In genomic region chr13:75968103-75968838, GRCh38 we compare ENCODE assay signal across 22 cellular contexts.
DNase-seq lines count a peak whose midpoint lies in the region; ATAC-seq and TF ChIP-seq lines count a peak whose summit lies in the region.
"Had no signal": no experiment of that assay in that cellular context is flagged by ENCODE, and none has a peak within 500 bp of the region (broad histone marks: within the 10 kb centered on the region; RNA-seq: fewer than 3 reads in every experiment).

No MANE protein-coding gene starts in this region.

- no peak overlapping the region for H2AK5ac ChIP-seq in IMR-90 (ENCODE audit: low read depth, low read length)

- H3K18ac ChIP-seq in IMR-90 (ENCODE audit: low read depth, low read length), result no peak overlapping the region

- H3K27me3 ChIP-seq in IMR-90 (ENCODE audit: control insufficient read depth, insufficient read depth, low read length), result no peaks in the 10 kb centered on the region
- H3K27me3 ChIP-seq: colonic mucosa had no signal

- no peak overlapping the region for H3K4me3 ChIP-seq in IMR-90 (ENCODE audit: insufficient read depth, low read depth, low read length)
- H3K4me3 ChIP-seq: colonic mucosa, left ventricle myocardium inferior had no signal

- H3K4me1 ChIP-seq in IMR-90 (ENCODE audit: control insufficient read depth, insufficient read depth, low read length), result no peaks in the 10 kb centered on the region
- H3K4me1 ChIP-seq: colonic mucosa had no signal

- H3K56ac ChIP-seq in IMR-90 (ENCODE audit: extremely low read depth, insufficient read depth, low read length), result no peak overlapping the region

- no TSS peak for BruUV-seq in IMR-90 (replicated peaks; lab: Mats Ljungman, UMichigan)

- H4K8ac ChIP-seq in IMR-90 (ENCODE audit: low read depth in 2 of 2, low read length in 2 of 2), result no peak overlapping the region

- dilution Hi-C loops in IMR-90 (cut with HindIII; ENCODE audit: low sequenced_read_pairs, unreplicated experiment), result no loop called here

- no peaks in the 10 kb centered on the region for H3K79me1 ChIP-seq in IMR-90 (ENCODE audit: low read depth in 1 of 2, low read length in 2 of 2)

- no peaks in the 10 kb centered on the region for H3K36me3 ChIP-seq in IMR-90 (ENCODE audit: control insufficient read depth, insufficient read depth, low read length)
- H3K36me3 ChIP-seq: colonic mucosa, left ventricle myocardium inferior had no signal

- H2BK5ac ChIP-seq in IMR-90 (ENCODE audit: low read depth, low read length, poor library complexity, severe bottlenecking), result no peak overlapping the region

- no peaks in the 10 kb centered on the region for H4K20me1 ChIP-seq in IMR-90 (ENCODE audit: insufficient read depth, low read length)

- H4K5ac ChIP-seq in IMR-90 (ENCODE audit: low read depth, low read length), result no peak overlapping the region

- H2BK15ac ChIP-seq in IMR-90 (ENCODE audit: low read depth, low read length), result no peak overlapping the region

- TF ChIP-seq RAD21 in IMR-90 (IDR thresholded peaks at IDR 0.05; ENCODE audit: low read length), result no peak

- no CpG with 5 or more reads among the region's 4 CpGs for WGBS in IMR-90 (ENCODE audit: extremely low coverage in 2 of 2, insufficient read length in 1 of 2), 2 experiments

- H3K4me2 ChIP-seq in IMR-90 (ENCODE audit: low read depth, low read length), result no peak overlapping the region

- H3K27ac ChIP-seq in IMR-90 (ENCODE audit: insufficient read depth, low read length), result no peak overlapping the region
- H3K27ac ChIP-seq: colonic mucosa, left ventricle myocardium inferior had no signal

- no peak for TF ChIP-seq CTCF in IMR-90 (conservative IDR thresholded peaks at IDR 0.05; ENCODE audit: low read depth, low read length)

- H2BK20ac ChIP-seq in IMR-90 (ENCODE audit: low read depth, low read length), result no peak overlapping the region

- DNase-seq in EL, result peak; percentile 16
- peak; percentile 26 for DNase-seq in IMR-90
- DNase-seq in dedifferentiated amniotic fluid mesenchymal stem cell (ENCODE audit: extremely low spot score), result peak; percentile 27
- DNase-seq in non-pigmented ciliary epithelial cell (ENCODE audit: low read depth), result peak; percentile 1
- no peak for DNase-seq in NOMO-1 (lab: John Stamatoyannopoulos, UW; ENCODE audit: unreplicated experiment in 2 of 2)
- DNase-seq: activated CD4-positive, alpha-beta memory T cell treated with anti-CD3 and anti-CD28 coated beads, Interleukin-2, amount 10 ng/mL, durations not matched to agents 7 days and 5 days; activated effector memory CD4-positive, alpha-beta T cell treated with anti-CD3 and anti-CD28 coated beads, Interleukin-2, amount 50 U/mL, for 16 hours; CD4-positive, alpha-beta memory T cell; colonic mucosa; endodermal cell; KG1; left ventricle myocardium inferior; midbrain; NCI-H187; NCI-H774; OCI-M1; SIG-M5 had no signal

- H3K9ac ChIP-seq in IMR-90 (ENCODE audit: low read depth, low read length), result no peak overlapping the region

- H4K91ac ChIP-seq in IMR-90 (ENCODE audit: insufficient read depth, low read depth, low read length), result no peak overlapping the region

- no peak overlapping the region for H3K14ac ChIP-seq in IMR-90 (replicated peaks; ENCODE audit: low read depth, low read length)

- no peak overlapping the region for H2AFZ ChIP-seq in IMR-90 (replicated peaks; ENCODE audit: low read length, poor library complexity)

- in situ Hi-C loops in IMR-90 (cut with MboI; ENCODE audit: low sequenced_read_pairs), result no loop called here

- H3K23ac ChIP-seq in IMR-90 (ENCODE audit: low read depth, low read length), result no peak overlapping the region

- CTCF ChIA-PET in IMR-90 (lab: Yijun Ruan, JAX), result interaction anchor here (1.2 kb wide), 1 partner anchor 14 kb away, joined by 3 read pairs; no protein-coding TSS in a partner anchor

- intact Hi-C loops in IMR-90 (cut with micrococcal nuclease), result no loop called here

- no peak overlapping the region for H2BK120ac ChIP-seq in IMR-90 (ENCODE audit: low read depth, low read length)

- POLR2A ChIA-PET in IMR-90 (lab: Charles Lee; ENCODE audit: unreplicated experiment), result no interaction called here

- no peaks in the 10 kb centered on the region for H3K9me1 ChIP-seq in IMR-90 (ENCODE audit: insufficient read depth, low read length)

- peak; percentile 51 for ATAC-seq in IMR-90 (ENCODE audit: low read depth)
- ATAC-seq in HG03469 (IDR thresholded peaks at IDR 0.05; ENCODE audit: unreplicated experiment), result no peak
- no peak for ATAC-seq in HG03280 (IDR thresholded peaks at IDR 0.05; ENCODE audit: unreplicated experiment)
- ATAC-seq in HG03045 (IDR thresholded peaks at IDR 0.05; ENCODE audit: unreplicated experiment), result no peak
- ATAC-seq: activated CD4-positive, CD25-positive, alpha-beta regulatory T cell treated with anti-CD3 and anti-CD28 coated beads, Interleukin-2, amount 50 U/mL, for 24 hours; sciatic nerve had no signal

- H3K9me3 ChIP-seq in IMR-90 (ENCODE audit: control insufficient read depth, insufficient read depth, low read length), result no peaks in the 10 kb centered on the region
- H3K9me3 ChIP-seq: colonic mucosa, left ventricle myocardium inferior had no signal

- no peak overlapping the region for H2AK9ac ChIP-seq in IMR-90 (replicated peaks; ENCODE audit: low read depth, low read length, poor library complexity)

- no peak for TF ChIP-seq POLR2A in IMR-90 (IDR thresholded peaks at IDR 0.05; ENCODE audit: low read depth, low read length)

- H3K4ac ChIP-seq in IMR-90 (ENCODE audit: low read depth, low read length), result no peak overlapping the region

TF ChIP-seq in IMR-90, 13 proteins besides CTCF, POLR2A, EP300 and RAD21:
- TF ChIP-seq MAFK (IDR thresholded peaks at IDR 0.05; ENCODE audit: low read depth, low read length) (peak; percentile 99), SMC3 (IDR thresholded peaks at IDR 0.05; ENCODE audit: low read depth, low read length) (no peak), FOS (IDR thresholded peaks at IDR 0.05; ENCODE audit: low read depth, low read length) (no peak), CEBPB (IDR thresholded peaks at IDR 0.05; ENCODE audit: low read depth, low read length) (peak; percentile 58), MXI1 (IDR thresholded peaks at IDR 0.05; ENCODE audit: borderline replicate concordance, low read depth, low read length) (no peak), BHLHE40 (IDR thresholded peaks at IDR 0.05; ENCODE audit: low read depth, low read length) (no peak)
- TF ChIP-seq, protein P1, sequence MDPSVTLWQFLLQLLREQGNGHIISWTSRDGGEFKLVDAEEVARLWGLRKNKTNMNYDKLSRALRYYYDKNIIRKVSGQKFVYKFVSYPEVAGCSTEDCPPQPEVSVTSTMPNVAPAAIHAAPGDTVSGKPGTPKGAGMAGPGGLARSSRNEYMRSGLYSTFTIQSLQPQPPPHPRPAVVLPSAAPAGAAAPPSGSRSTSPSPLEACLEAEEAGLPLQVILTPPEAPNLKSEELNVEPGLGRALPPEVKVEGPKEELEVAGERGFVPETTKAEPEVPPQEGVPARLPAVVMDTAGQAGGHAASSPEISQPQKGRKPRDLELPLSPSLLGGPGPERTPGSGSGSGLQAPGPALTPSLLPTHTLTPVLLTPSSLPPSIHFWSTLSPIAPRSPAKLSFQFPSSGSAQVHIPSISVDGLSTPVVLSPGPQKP (IDR thresholded peaks at IDR 0.05; ENCODE audit: borderline replicate concordance, low read depth, low read length), result no peak

Comparison
In these comparisons a context has a peak if more than half of its experiments do, and no peak if none do; other contexts are left out.
1. DNase-seq: peak in EL (single experiment), IMR-90 (single experiment), dedifferentiated amniotic fluid mesenchymal stem cell (single experiment) and non-pigmented ciliary epithelial cell (single experiment); none in NOMO-1 (0 of 2).